1 cellular context compared by ENCODE assay signal in genomic region chrX:49199906-49200771, GRCh38.
A peak's percentile ranks its signal among the peaks of the same experiment; 100 is the strongest.
TF ChIP-seq lines count a peak whose summit lies in the region.

SYP (minus strand) TSS chrX:49200193; CDS start chrX:49200186, 7 bp downstream.

TF ChIP-seq in HepG2, 621 proteins besides CTCF, POLR2A, EP300 and RAD21 (continued from another document and continues in another):
- no peak for TF ChIP-seq TIGD3 (CRISPR knock-in tag; IDR thresholded peaks at IDR 0.05; ENCODE audit: borderline replicate concordance)
- TF ChIP-seq NFE2L1 (CRISPR knock-in tag; IDR thresholded peaks at IDR 0.05; ENCODE audit: borderline replicate concordance) = no peak
- TF ChIP-seq CEBPG (CRISPR knock-in tag; IDR thresholded peaks at IDR 0.05) = no peak; the same call in 1 of the 2 replicates
- TF ChIP-seq SNAI1 (CRISPR knock-in tag; IDR thresholded peaks at IDR 0.05; ENCODE audit: borderline replicate concordance) = no peak
- no peak; the same call in 1 of the 2 replicates for TF ChIP-seq GATA4 (IDR thresholded peaks at IDR 0.05; ENCODE audit: borderline replicate concordance, low read depth)
- TF ChIP-seq NBN (conservative IDR thresholded peaks at IDR 0.05) = no peak
- TF ChIP-seq NFYC (CRISPR knock-in tag; IDR thresholded peaks at IDR 0.05) = peak; percentile 34; the same call in 1 of the 2 replicates
- 0 out of 2 replicates have a peak, but pooled peaks have one; percentile 33 for TF ChIP-seq ZNF280B (CRISPR knock-in tag; IDR thresholded peaks at IDR 0.05; ENCODE audit: borderline replicate concordance)
- TF ChIP-seq PHF21A (CRISPR knock-in tag; IDR thresholded peaks at IDR 0.05) = peak; percentile 35; the same call in 1 of the 2 replicates
- TF ChIP-seq DDIT3 (CRISPR knock-in tag; IDR thresholded peaks at IDR 0.05) = no peak
- peak; percentile 38; the same call in 1 of the 2 replicates for TF ChIP-seq TFAP4 (IDR thresholded peaks at IDR 0.05; ENCODE audit: borderline replicate concordance, low read depth)
- TF ChIP-seq ZBTB39 (CRISPR knock-in tag; IDR thresholded peaks at IDR 0.05) = no peak
- TF ChIP-seq ZKSCAN8 (CRISPR knock-in tag; IDR thresholded peaks at IDR 0.05; ENCODE audit: borderline replicate concordance) = no peak
- no peak for TF ChIP-seq GMEB2 (CRISPR knock-in tag; IDR thresholded peaks at IDR 0.05; ENCODE audit: low read depth)
- TF ChIP-seq JDP2 (CRISPR knock-in tag; IDR thresholded peaks at IDR 0.05; ENCODE audit: borderline replicate concordance) = no peak
- TF ChIP-seq KDM4B (CRISPR knock-in tag; IDR thresholded peaks at IDR 0.05) = peak; percentile 54; the same call in 1 of the 2 replicates
- TF ChIP-seq ZBTB10 (CRISPR knock-in tag; IDR thresholded peaks at IDR 0.05; ENCODE audit: borderline replicate concordance) = no peak
- no peak; the same call in 1 of the 2 replicates for TF ChIP-seq PAXIP1 (CRISPR knock-in tag; conservative IDR thresholded peaks at IDR 0.05)
- no peak for TF ChIP-seq ASH2L (IDR thresholded peaks at IDR 0.05; ENCODE audit: insufficient read length, low read depth, low read length)
- peak; percentile 49; the same call in 1 of the 2 replicates for TF ChIP-seq ZNF33B (CRISPR knock-in tag; IDR thresholded peaks at IDR 0.05)
- no peak for TF ChIP-seq CEBPZ (IDR thresholded peaks at IDR 0.05; ENCODE audit: low read length)
- 0 out of 2 replicates have a peak, but pooled peaks have one; percentile 41 for TF ChIP-seq ZNF318 (CRISPR knock-in tag; IDR thresholded peaks at IDR 0.05)
